ENCODE assay signal across 8 cellular contexts in genomic region chr6:129575378-129576118, GRCh38.
DNase-seq lines count a peak whose midpoint lies in the region; ATAC-seq and TF ChIP-seq lines count a peak whose summit lies in the region.

No MANE protein-coding gene starts in this region.

- WGBS in mesendoderm (ENCODE audit: extremely low coverage, insufficient coverage, low lambda C conversion rate): no CpG with 5 or more reads among the region's 10 CpGs

- BruUV-seq in HCT116 (replicated peaks; lab: Mats Ljungman, UMichigan) (no TSS peak), Panc1 (replicated peaks; lab: Mats Ljungman, UMichigan) (no TSS peak)

- TF ChIP-seq CTCF in BE2C (IDR thresholded peaks at IDR 0.05; ENCODE audit: low read depth, low read length): peak; percentile 85
- TF ChIP-seq CTCF in HCT116 (IDR thresholded peaks at IDR 0.05 in 2 of 3, conservative IDR thresholded peaks at IDR 0.05 in 1 of 3; ENCODE audit: borderline replicate concordance in 1 of 3, insufficient read depth in 1 of 3, low read depth in 2 of 3, low read length in 2 of 3): peak; percentile 55 to 80 (median 68); a peak in 5 of 6 replicates
- peak; percentile 80 for TF ChIP-seq CTCF in Panc1 (IDR thresholded peaks at IDR 0.05)

- no peak overlapping the region for H2BK15ac ChIP-seq in mesendoderm (replicated peaks; ENCODE audit: low read depth)

- peak; percentile 85 for TF ChIP-seq RAD21 in HCT116 (IDR thresholded peaks at IDR 0.05; ENCODE audit: low read depth)

- H2AFZ ChIP-seq in HCT116 (ENCODE audit: low read depth, low read length, poor library complexity, severe bottlenecking): no peak overlapping the region

- no peaks in the 10 kb centered on the region for H3K9me3 ChIP-seq in BE2C
- H3K9me3 ChIP-seq in HCT116 (ENCODE audit: control insufficient read depth in 1 of 2, insufficient read depth in 1 of 2, low read depth in 1 of 2, low read length in 2 of 2): no peaks in the 10 kb centered on the region
- H3K9me3 ChIP-seq in Panc1 (ENCODE audit: control insufficient read depth, insufficient read depth, low read depth, low read length): no peaks in the 10 kb centered on the region
- no peaks in the 10 kb centered on the region for H3K9me3 ChIP-seq in endocrine pancreas (ENCODE audit: control insufficient read depth, low read length)

- H3K4me3 ChIP-seq in BE2C (ENCODE audit: low read depth, low read length) (peak overlapping the region; percentile 7; the same call in 1 of the 2 replicates), HCT116 (replicated peaks in 1 of 2; ENCODE audit: low read depth in 1 of 2, low read length in 2 of 2) (no peak overlapping the region), Panc1 (ENCODE audit: low read depth in 2 of 2, low read length in 2 of 2) (peak overlapping the region; percentile 4 to 32; a peak in 3 of 4 replicates), endocrine pancreas (ENCODE audit: control insufficient read depth, insufficient read depth, low read length) (peak overlapping the region; percentile 46), mesendoderm (ENCODE audit: low read length) (no peak overlapping the region)

- no peak overlapping the region for H4K5ac ChIP-seq in mesendoderm (ENCODE audit: low read length)

- no peaks in the 10 kb centered on the region for H4K20me1 ChIP-seq in HCT116 (ENCODE audit: insufficient read depth)

- H2AK5ac ChIP-seq in mesendoderm (ENCODE audit: low read length): no peak overlapping the region

- no peaks in the 10 kb centered on the region for H3K79me1 ChIP-seq in mesendoderm (ENCODE audit: low read length)

- POLR2A ChIA-PET in HCT116 (lab: Charles Lee) (no interaction called here), Panc1 (lab: Charles Lee) (no interaction called here)

- peak; percentile 89 for ATAC-seq in HCT116
- ATAC-seq in Panc1: peak; percentile 78
- no peak for ATAC-seq in GM18873 (IDR thresholded peaks at IDR 0.05; ENCODE audit: low FRiP score, unreplicated experiment)
- ATAC-seq in GM18870 (IDR thresholded peaks at IDR 0.05; ENCODE audit: unreplicated experiment): no peak
- ATAC-seq in HG03521 (IDR thresholded peaks at IDR 0.05; ENCODE audit: unreplicated experiment): no peak

- in situ Hi-C loops in Panc1 (cut with HindIII; ENCODE audit: low pct_unique_long_range_greater_than_20kb, low sequenced_read_pairs): no loop called here

- no peak overlapping the region for H3K18ac ChIP-seq in mesendoderm (ENCODE audit: low read length)

- peak overlapping the region; percentile 15 for H3K56ac ChIP-seq in mesendoderm (ENCODE audit: low read length)

- H3K79me2 ChIP-seq in HCT116 (ENCODE audit: insufficient read depth, low read length) (no peaks in the 10 kb centered on the region), mesendoderm (ENCODE audit: control insufficient read depth, insufficient read depth, low read length) (no peaks in the 10 kb centered on the region)

- H3K9me2 ChIP-seq in HCT116 (ENCODE audit: insufficient read depth): no peaks in the 10 kb centered on the region

- no peaks in the 10 kb centered on the region for H3K36me3 ChIP-seq in BE2C
- H3K36me3 ChIP-seq in HCT116 (ENCODE audit: control insufficient read depth in 1 of 2, insufficient read depth in 2 of 2, low read length in 2 of 2): peaks cover 4 to 15% of the 10 kb centered on the region in 2 experiments
- no peaks in the 10 kb centered on the region for H3K36me3 ChIP-seq in Panc1 (ENCODE audit: control insufficient read depth, insufficient read depth, low read length)
- H3K36me3 ChIP-seq in endocrine pancreas (ENCODE audit: control insufficient read depth, insufficient read depth, low read length): no peaks in the 10 kb centered on the region
- H3K36me3 ChIP-seq in mesendoderm (ENCODE audit: control insufficient read depth, insufficient read depth, low read length): no peaks in the 10 kb centered on the region

- H3K27ac ChIP-seq in HCT116 (ENCODE audit: low read depth, low read length): peak overlapping the region; percentile 40
- no peak overlapping the region for H3K27ac ChIP-seq in Panc1 (ENCODE audit: low read length)
- no peak overlapping the region for H3K27ac ChIP-seq in mesendoderm (ENCODE audit: low read depth, low read length)

- H3K27me3 ChIP-seq in BE2C (no peaks in the 10 kb centered on the region), HCT116 (ENCODE audit: insufficient read depth, low read length) (no peaks in the 10 kb centered on the region), Panc1 (ENCODE audit: control insufficient read depth, insufficient read depth, low read length) (no peaks in the 10 kb centered on the region), endocrine pancreas (ENCODE audit: control insufficient read depth, insufficient read depth, low read length) (no peaks in the 10 kb centered on the region), mesendoderm (ENCODE audit: insufficient read depth, low read length, poor library complexity) (no peaks in the 10 kb centered on the region)

- RAD21 ChIA-PET in HCT116 (lab: Charles Lee; ENCODE audit: low non-redundant PET in 1 of 2, low total read pairs in 2 of 2, uncharacterized antibody in 2 of 2, unreplicated experiment in 2 of 2): interaction anchor here (0.5 to 0.8 kb wide), 2 partner anchors 74 to 178 kb away, joined by 3 to 5 read pairs; no protein-coding TSS in a partner anchor

- no peak overlapping the region for H3K23ac ChIP-seq in mesendoderm (ENCODE audit: low read length)

- no peak for DNase-seq in BE2C
- DNase-seq in HCT116 (ENCODE audit: low read depth, low spot score): peak; percentile 27
- DNase-seq in Panc1 (ENCODE audit: low read depth, low spot score): no peak
- peak; percentile 70 for DNase-seq in mesendoderm

- no peak overlapping the region for H3K9ac ChIP-seq in HCT116 (ENCODE audit: low read length)
- no peak overlapping the region for H3K9ac ChIP-seq in endocrine pancreas (ENCODE audit: control insufficient read depth, insufficient read depth, low read length)
- H3K9ac ChIP-seq in mesendoderm (ENCODE audit: low read length): no peak overlapping the region

- TF ChIP-seq POLR2A in HCT116 (IDR thresholded peaks at IDR 0.05; ENCODE audit: borderline replicate concordance, extremely low read depth, insufficient read depth, insufficient read length): no peak

- H2BK120ac ChIP-seq in mesendoderm (ENCODE audit: low read depth, low read length): no peak overlapping the region

- intact Hi-C loops in HCT116 (cut with micrococcal nuclease) (loop anchor here (1.0 to 10.0 kb wide), 4 partner anchors 76 to 1841 kb away; no protein-coding TSS in a partner anchor), Panc1 (cut with micrococcal nuclease; ENCODE audit: unreplicated experiment) (loop anchor here (1.0 kb wide), 1 partner anchor 76 kb away; no protein-coding TSS in a partner anchor)

- peak overlapping the region; percentile 47 for H3K4me2 ChIP-seq in HCT116 (ENCODE audit: low read length)
- no peak overlapping the region for H3K4me2 ChIP-seq in mesendoderm (ENCODE audit: low read length)

- H3K4me1 ChIP-seq in BE2C (no peaks in the 10 kb centered on the region), HCT116 (ENCODE audit: control insufficient read depth in 1 of 2, insufficient read depth in 2 of 2, low read length in 2 of 2) (peaks cover 12 to 13% of the 10 kb centered on the region in 2 experiments; a peak in 3 of 4 replicates), Panc1 (ENCODE audit: control insufficient read depth, insufficient read depth, low read length) (no peaks in the 10 kb centered on the region), endocrine pancreas (ENCODE audit: control insufficient read depth, insufficient read depth, low read length) (no peaks in the 10 kb centered on the region), mesendoderm (ENCODE audit: control insufficient read depth, low read depth, low read length) (no peaks in the 10 kb centered on the region)

- H2BK5ac ChIP-seq in mesendoderm (ENCODE audit: low read length): no peak overlapping the region

- no peak overlapping the region for H3K4ac ChIP-seq in mesendoderm (ENCODE audit: low read depth, low read length)

- no peak overlapping the region for H4K8ac ChIP-seq in mesendoderm (ENCODE audit: low read depth, low read length)

- CTCF ChIA-PET in HCT116 (lab: Charles Lee): interaction anchor here (0.8 to 1.1 kb wide), 2 partner anchors 75 to 76 kb away, joined by 3 to 5 read pairs; no protein-coding TSS in a partner anchor
- CTCF ChIA-PET in Panc1 (lab: Charles Lee): interaction anchor here (0.7 to 1.6 kb wide), 2 partner anchors 75 to 1861 kb away, joined by 4 to 6 read pairs; no protein-coding TSS in a partner anchor

TF ChIP-seq in HCT116, 20 proteins besides CTCF, POLR2A, EP300 and RAD21:
- TF ChIP-seq FOSL1 (IDR thresholded peaks at IDR 0.05; ENCODE audit: low read depth) (no peak), ELF1 (IDR thresholded peaks at IDR 0.05; ENCODE audit: borderline replicate concordance, low read depth) (no peak), CBX3 (IDR thresholded peaks at IDR 0.05; ENCODE audit: low read depth) (peak; percentile 61; the same call in 1 of the 2 replicates), EZH2 (IDR thresholded peaks at IDR 0.05) (no peak), TCF7L2 (IDR thresholded peaks at IDR 0.05; ENCODE audit: borderline replicate concordance, extremely low read depth, insufficient read depth, insufficient read length) (no peak), CEBPB (IDR thresholded peaks at IDR 0.05; ENCODE audit: low read depth) (peak; percentile 12; the same call in 1 of the 2 replicates), EZH2phosphoT487 (IDR thresholded peaks at IDR 0.05; ENCODE audit: borderline replicate concordance) (no peak)
TF ChIP-seq in HCT116: peak in this region for 2.

Comparison
In these comparisons a context has a peak if more than half of its experiments do, and no peak if none do; other contexts are left out.
1. DNase-seq: peak in HCT116 (single experiment) and mesendoderm (single experiment); none in BE2C (single experiment) and Panc1 (single experiment).
2. H3K4me3 ChIP-seq: peak in BE2C (single experiment), Panc1 (2 of 2) and endocrine pancreas (single experiment); none in HCT116 (0 of 2) and mesendoderm (single experiment).
3. ATAC-seq: peak in HCT116 (single experiment) and Panc1 (single experiment); none in GM18873 (single experiment), GM18870 (single experiment) and HG03521 (single experiment).
4. Peak in every context shown above with its lines, with median percentiles within 50 percentile points of each other: CTCF ChIP-seq.